Comparison of ENCODE assay signal across 19 cellular contexts in genomic region chr15:33639051-33639450, GRCh38.
"Had no signal": no experiment of that assay in that cellular context is flagged by ENCODE, and none has a peak within 500 bp of the region (broad histone marks: within the 10 kb centered on the region; RNA-seq: fewer than 3 reads in every experiment).

No MANE protein-coding gene starts in this region.

- H3K27ac Mint-ChIP-seq: naive thymus-derived CD8-positive, alpha-beta T cell; stimulated activated naive B cell treated with anti-CD40 and anti-IgM and Interleukin-4, amounts not matched to agents 10 μg/mL and 1 μg/mL and 100 μg/mL, for 72 hours; stimulated activated naive CD8-positive, alpha-beta T cell treated with anti-CD3 and anti-CD28 coated beads, Interleukin-15, Interleukin-2, amounts not matched to agents 100 ng/mL and 50 ng/mL, for 24 hours had no signal

- H3K36me3 ChIP-seq: lower lobe of right lung, ovary, right lobe of liver, thoracic aorta, tibial nerve, upper lobe of left lung had no signal

- H3K4me3 ChIP-seq: dorsolateral prefrontal cortex, lower lobe of right lung, ovary, right lobe of liver, thoracic aorta, tibial nerve, upper lobe of left lung had no signal

- H3K27ac ChIP-seq: dorsolateral prefrontal cortex, lower lobe of right lung, ovary, right lobe of liver, thoracic aorta, tibial nerve, upper lobe of left lung had no signal

- H3K4me1 Mint-ChIP-seq: nephron progenitor cell had no signal

- H3K9me3 ChIP-seq: lower lobe of right lung, ovary, right lobe of liver, thoracic aorta, tibial nerve, upper lobe of left lung had no signal

- ATAC-seq: left ventricle myocardium superior; lower lobe of right lung; naive thymus-derived CD8-positive, alpha-beta T cell; right lobe of liver; stimulated activated naive B cell treated with anti-CD40 and anti-IgM and Interleukin-4, amounts not matched to agents 10 μg/mL and 1 μg/mL and 100 μg/mL, for 72 hours had no signal

- H3K4me1 ChIP-seq: lower lobe of right lung, right lobe of liver, tibial nerve, upper lobe of left lung had no signal

- H3K4me3 Mint-ChIP-seq: naive thymus-derived CD8-positive, alpha-beta T cell; nephron progenitor cell; stimulated activated naive B cell treated with anti-CD40 and anti-IgM and Interleukin-4, amounts not matched to agents 10 μg/mL and 1 μg/mL and 100 μg/mL, for 72 hours; stimulated activated naive CD8-positive, alpha-beta T cell treated with anti-CD3 and anti-CD28 coated beads, Interleukin-15, Interleukin-2, amounts not matched to agents 100 ng/mL and 50 ng/mL, for 24 hours had no signal

- H3K27me3 ChIP-seq: ovary, right lobe of liver, tibial nerve, upper lobe of left lung had no signal

- DNase-seq: dorsolateral prefrontal cortex; effector CD4-positive, alpha-beta T cell; head of caudate nucleus; left ventricle myocardium superior; lower lobe of right lung; naive thymus-derived CD8-positive, alpha-beta T cell; nephron progenitor cell; occipital lobe; ovary; posterior cingulate gyrus; right lobe of liver; small intestine; stimulated activated CD4-positive, alpha-beta T cell treated with anti-CD3 and anti-CD28 coated beads, Interleukin-15, amount 100 ng/mL, for 24 hours; stimulated activated CD4-positive, alpha-beta T cell treated with anti-CD3 and anti-CD28 coated beads, Interleukin-2, amount 100 ng/mL, for 48 hours; stimulated activated naive B cell treated with anti-CD40 and anti-IgM and Interleukin-4, amounts not matched to agents 10 μg/mL and 1 μg/mL and 100 μg/mL, for 72 hours; upper lobe of left lung had no signal

- H3K36me3 Mint-ChIP-seq: naive thymus-derived CD8-positive, alpha-beta T cell; stimulated activated naive B cell treated with anti-CD40 and anti-IgM and Interleukin-4, amounts not matched to agents 10 μg/mL and 1 μg/mL and 100 μg/mL, for 72 hours had no signal

- H3K9me3 Mint-ChIP-seq: naive thymus-derived CD8-positive, alpha-beta T cell; nephron progenitor cell; stimulated activated naive B cell treated with anti-CD40 and anti-IgM and Interleukin-4, amounts not matched to agents 10 μg/mL and 1 μg/mL and 100 μg/mL, for 72 hours; stimulated activated naive CD8-positive, alpha-beta T cell treated with anti-CD3 and anti-CD28 coated beads, Interleukin-15, Interleukin-2, amounts not matched to agents 100 ng/mL and 50 ng/mL, for 24 hours had no signal
